Comparison of ENCODE assay signal across 8 cellular contexts in genomic region chr17:7851438-7852261, GRCh38. TPM values are rescaled to one million over a fixed set of nuclear protein-coding genes. Genes with fewer than 3 reads are reported as not detected.
DNase-seq lines count a peak whose midpoint lies in the region; ATAC-seq and TF ChIP-seq lines count a peak whose summit lies in the region.

No MANE protein-coding gene starts in this region.

- peak overlapping the region; percentile 82 for H3K4me3 Mint-ChIP-seq in T-helper 17 cell

- H3K4me1 Mint-ChIP-seq in T-helper 17 cell = peaks cover 13% of the 10 kb centered on the region

- DNase-seq in HFF-Myc (ENCODE audit: extremely low read depth, low read depth) = no peak
- DNase-seq in NAMALWA (ENCODE audit: low spot score) = peak; percentile 87
- DNase-seq in T-helper 17 cell = peak; percentile 92 to 96 (median 94)
- DNase-seq in amniotic stem cell (lab: John Stamatoyannopoulos, UW) = peak; percentile 76
- peak; percentile 88 for DNase-seq in left ventricle myocardium inferior
- DNase-seq in putamen (ENCODE audit: low spot score) = peak; percentile 87
- DNase-seq in vagina (ENCODE audit: extremely low spot score in 2 of 2) = peak; percentile 90 to 96

- no peaks in the 10 kb centered on the region for H3K27me3 Mint-ChIP-seq in T-helper 17 cell

- H3K36me3 ChIP-seq in left ventricle myocardium inferior (peaks cover 64% of the 10 kb centered on the region), vagina (peaks cover 0 to 48% of the 10 kb centered on the region in 2 donors)

- no peak overlapping the region for H3K4me3 ChIP-seq in HFF-Myc (replicated peaks; ENCODE audit: low read depth, low read length)
- H3K4me3 ChIP-seq in left ventricle myocardium inferior = peak overlapping the region; percentile 18
- peak overlapping the region in 1 of 2 donors; percentile 2 for H3K4me3 ChIP-seq in vagina

- H3K36me3 Mint-ChIP-seq in T-helper 17 cell (ENCODE audit: low read depth) = no peaks in the 10 kb centered on the region

- peak; percentile 99 for TF ChIP-seq CTCF in GM12873 (IDR thresholded peaks at IDR 0.05; ENCODE audit: insufficient read depth, low read depth, low read length, missing control alignments)
- peak; percentile 87 for TF ChIP-seq CTCF in HFF-Myc (IDR thresholded peaks at IDR 0.05; ENCODE audit: low read depth, low read length, missing control alignments)
- peak; percentile 99 for TF ChIP-seq CTCF in left ventricle myocardium inferior (IDR thresholded peaks at IDR 0.05; ENCODE audit: borderline replicate concordance)
- peak; percentile 95 to 99 (median 98) for TF ChIP-seq CTCF in vagina (IDR thresholded peaks at IDR 0.05)

- intact Hi-C loops in left ventricle myocardium inferior (cut with micrococcal nuclease) (no loop called here), vagina (cut with DNase I) (loop anchor here (5.0 kb wide), 1 partner anchor 36 kb away; the partner anchor contains the start of gene CHD3)

- TF ChIP-seq POLR2A in vagina (IDR thresholded peaks at IDR 0.05) = no peak

- H3K27ac Mint-ChIP-seq in T-helper 17 cell = peak overlapping the region; percentile 81

- no peaks in the 10 kb centered on the region for H3K9me3 ChIP-seq in T-helper 17 cell (ENCODE audit: control insufficient read depth, low read length, poor library complexity, severe bottlenecking)
- no peaks in the 10 kb centered on the region for H3K9me3 ChIP-seq in left ventricle myocardium inferior (replicated peaks)
- no peaks in the 10 kb centered on the region for H3K9me3 ChIP-seq in vagina

- peaks cover 46% of the 10 kb centered on the region for H3K4me1 ChIP-seq in left ventricle myocardium inferior
- H3K4me1 ChIP-seq in vagina = peaks cover 30% of the 10 kb centered on the region

- H3K27ac ChIP-seq in left ventricle myocardium inferior (replicated peaks) = peak overlapping the region; percentile 99
- H3K27ac ChIP-seq in vagina = peak overlapping the region; percentile 56

- H3K27me3 ChIP-seq in left ventricle myocardium inferior (ENCODE audit: low read depth) = no peaks in the 10 kb centered on the region
- no peaks in the 10 kb centered on the region for H3K27me3 ChIP-seq in vagina

- ATAC-seq in T-helper 17 cell = peak; percentile 84

RNA-seq across cellular contexts. Expression of gene TMEM88, which starts 3.2 kb away (rescaled TPM):
- total RNA-seq in T-helper 17 cell = 10 to 100 TPM; 31.0 to 31.3 TPM
- 26.4 TPM for total RNA-seq in left ventricle myocardium inferior
- 26.3 TPM for total RNA-seq in vagina

RNA-seq across cellular contexts. Expression of gene NAA38, which starts 5.7 kb away (rescaled TPM):
- total RNA-seq in T-helper 17 cell (10 to 100 TPM; 26.8 to 30.3 TPM), left ventricle myocardium inferior (89.8 TPM), vagina (83.5 TPM)

RNA-seq across cellular contexts. Expression of gene CYB5D1, which starts 6.2 kb away (rescaled TPM):
- 10 to 100 TPM in 1 of 2 donors, 1 to 10 TPM in 1; 9.3 to 14.9 TPM for total RNA-seq in T-helper 17 cell
- total RNA-seq in left ventricle myocardium inferior = 17.8 TPM
- 4.4 TPM for total RNA-seq in vagina

RNA-seq across cellular contexts. Expression of gene KDM6B, which starts 17.6 kb away (rescaled TPM):
- total RNA-seq in T-helper 17 cell = 100 to 1,000 TPM; 207 to 231 TPM
- total RNA-seq in left ventricle myocardium inferior = 23.3 TPM
- 12.5 TPM for total RNA-seq in vagina

RNA-seq across cellular contexts. Expression of gene CHD3, which starts 36.9 kb away (rescaled TPM):
- 100 to 1,000 TPM; 219 TPM for total RNA-seq in T-helper 17 cell
- 15.6 TPM for total RNA-seq in left ventricle myocardium inferior
- 128 TPM for total RNA-seq in vagina
